In the genomic region with DNA sequence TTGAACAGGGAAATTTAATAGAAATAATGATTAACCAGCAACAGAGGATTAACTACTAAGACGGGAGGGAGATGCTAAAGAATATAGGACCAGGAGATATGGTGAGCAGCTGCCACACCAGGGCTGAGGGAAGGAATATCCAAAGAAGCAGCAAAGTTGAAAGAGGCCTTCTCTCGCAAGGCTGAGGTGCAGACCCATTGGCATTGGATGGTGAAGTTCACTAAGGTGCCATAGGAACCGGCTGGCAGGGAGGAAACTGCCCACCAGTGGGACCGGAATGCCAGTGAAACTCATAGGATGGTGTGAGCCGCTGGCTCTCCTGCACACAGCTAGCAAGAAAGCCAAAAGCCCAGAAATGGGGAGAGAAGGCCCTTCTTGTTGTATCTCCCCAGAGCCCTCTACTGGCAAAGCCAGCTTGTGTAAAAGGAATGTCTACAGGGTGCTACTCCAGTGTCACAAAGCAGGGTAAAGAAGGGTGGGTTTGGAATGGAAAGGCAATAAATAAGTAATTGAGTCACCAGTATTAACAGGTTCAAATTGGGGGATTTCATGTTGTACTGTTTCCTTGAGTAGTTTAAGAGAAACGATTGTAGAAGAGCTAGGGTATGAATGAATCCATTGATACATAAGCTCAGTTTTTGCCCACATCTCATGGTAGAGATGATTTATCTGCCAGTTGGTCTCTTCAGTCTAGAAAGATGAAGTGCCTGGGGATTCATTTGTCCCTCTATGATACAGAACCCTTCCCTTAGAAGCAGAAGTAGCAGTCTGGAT, we compare ENCODE assay signal across 8 cellular contexts. TPM values are rescaled to one million over a fixed set of nuclear protein-coding genes. Genes with fewer than 3 reads are reported as not detected.
DNase-seq lines count a peak whose midpoint lies in the region; ATAC-seq and TF ChIP-seq lines count a peak whose summit lies in the region.

No MANE protein-coding gene starts in this region.

- intact Hi-C loops in left ventricle myocardium inferior (cut with micrococcal nuclease): no loop called here

- no peaks in the 10 kb centered on the region for H4K20me1 ChIP-seq in SK-N-SH (ENCODE audit: insufficient read depth)

- H3K9me2 ChIP-seq in SK-N-SH: no peaks in the 10 kb centered on the region

- peak overlapping the region; percentile 9 for H3K27ac Mint-ChIP-seq in type B pancreatic cell
- H3K27ac Mint-ChIP-seq in effector memory CD8-positive, alpha-beta T cell: no peak overlapping the region

- H3K4me1 ChIP-seq in SK-N-SH (ENCODE audit: control insufficient read depth in 1 of 2, insufficient read depth in 2 of 2, low read depth in 1 of 2, low read length in 1 of 2) (no peaks in the 10 kb centered on the region), left ventricle myocardium inferior (peaks cover 6% of the 10 kb centered on the region)

- POLR2A ChIA-PET in SK-N-SH (lab: Yijun Ruan, JAX): no interaction called here

- H3K36me3 Mint-ChIP-seq in type B pancreatic cell: peaks cover 27% of the 10 kb centered on the region
- H3K36me3 Mint-ChIP-seq in effector memory CD8-positive, alpha-beta T cell (ENCODE audit: insufficient read depth): no peaks in the 10 kb centered on the region

- no peaks in the 10 kb centered on the region for H3K27me3 Mint-ChIP-seq in type B pancreatic cell
- H3K27me3 Mint-ChIP-seq in effector memory CD8-positive, alpha-beta T cell: no peaks in the 10 kb centered on the region

- H3F3A ChIP-seq in SK-N-SH (replicated peaks; ENCODE audit: insufficient read depth): no peaks in the 10 kb centered on the region

- CTCF ChIA-PET in SK-N-SH (lab: Yijun Ruan, JAX): interaction anchor here (0.7 to 2.0 kb wide), 8 partner anchors 8 to 541 kb away, joined by 3 to 6 read pairs (median 3); no protein-coding TSS in a partner anchor

- H3K27ac ChIP-seq in SK-N-SH (ENCODE audit: low read depth in 2 of 2, low read length in 1 of 2): no peak overlapping the region
- no peak overlapping the region for H3K27ac ChIP-seq in left ventricle myocardium inferior (replicated peaks)

- TF ChIP-seq EP300 in SK-N-SH (IDR thresholded peaks at IDR 0.05; ENCODE audit: borderline replicate concordance in 1 of 2, low read depth in 1 of 2, low read length in 1 of 2): no peak

- in situ Hi-C loops in GM13976 (cut with MboI; ENCODE audit: low sequenced_read_pairs, unreplicated experiment): no loop called here

- no peaks in the 10 kb centered on the region for H3K4me1 Mint-ChIP-seq in type B pancreatic cell (ENCODE audit: unreplicated experiment)
- H3K4me1 Mint-ChIP-seq in effector memory CD8-positive, alpha-beta T cell (ENCODE audit: low read depth in 2 of 2): no peaks in the 10 kb centered on the region

- no peak for ATAC-seq in HG03439 (IDR thresholded peaks at IDR 0.05; ENCODE audit: unreplicated experiment)
- no peak for ATAC-seq in effector memory CD8-positive, alpha-beta T cell (replicated peaks)
- ATAC-seq in GM19351 (IDR thresholded peaks at IDR 0.05; ENCODE audit: unreplicated experiment): no peak

- DNase-seq in AG08395 (ENCODE audit: low spot score): peak; percentile 60
- DNase-seq in GM13976 (ENCODE audit: low spot score): peak; percentile 45
- peak; percentile 17 for DNase-seq in SK-N-SH
- no peak for DNase-seq in left ventricle myocardium inferior
- DNase-seq in type B pancreatic cell (ENCODE audit: extremely low spot score, unreplicated experiment): no peak
- no peak for DNase-seq in effector memory CD8-positive, alpha-beta T cell

- no peak overlapping the region for H3K4me3 Mint-ChIP-seq in type B pancreatic cell
- no peak overlapping the region for H3K4me3 Mint-ChIP-seq in effector memory CD8-positive, alpha-beta T cell

- TF ChIP-seq CTCF in GM13976 (IDR thresholded peaks at IDR 0.05; ENCODE audit: borderline replicate concordance, control extremely low read depth, extremely low read depth, insufficient read depth, missing control alignments) (peak; percentile 36), SK-N-SH (IDR thresholded peaks at IDR 0.05) (peak; percentile 31), left ventricle myocardium inferior (IDR thresholded peaks at IDR 0.05; ENCODE audit: borderline replicate concordance) (peak; percentile 42), type B pancreatic cell (conservative IDR thresholded peaks at IDR 0.05) (peak; percentile 42)

- H2AFZ ChIP-seq in SK-N-SH (ENCODE audit: low read depth): no peak overlapping the region

- H3K9me3 ChIP-seq in SK-N-SH (no peaks in the 10 kb centered on the region), left ventricle myocardium inferior (replicated peaks) (no peaks in the 10 kb centered on the region)

- H3K27me3 ChIP-seq in SK-N-SH (ENCODE audit: insufficient read depth) (no peaks in the 10 kb centered on the region), left ventricle myocardium inferior (ENCODE audit: low read depth) (no peaks in the 10 kb centered on the region)

- no peak overlapping the region for H3K9ac ChIP-seq in SK-N-SH

- H3K36me3 ChIP-seq in SK-N-SH (replicated peaks in 1 of 2; ENCODE audit: control insufficient read depth in 1 of 2, insufficient read depth in 2 of 2, low read length in 1 of 2) (peaks cover 0 to 12% of the 10 kb centered on the region in 2 experiments), left ventricle myocardium inferior (peaks cover 9% of the 10 kb centered on the region)

- peaks cover 7% of the 10 kb centered on the region; the same call in 1 of the 2 replicates for H3K79me2 ChIP-seq in SK-N-SH (ENCODE audit: insufficient read depth)

- H3K4me3 ChIP-seq in SK-N-SH (ENCODE audit: low read depth in 2 of 2, low read length in 1 of 2) (no peak overlapping the region), left ventricle myocardium inferior (no peak overlapping the region)

- no peaks in the 10 kb centered on the region for H3K9me3 Mint-ChIP-seq in type B pancreatic cell
- H3K9me3 Mint-ChIP-seq in effector memory CD8-positive, alpha-beta T cell: no peaks in the 10 kb centered on the region

- no peak overlapping the region for H3K4me2 ChIP-seq in SK-N-SH

- 94% methylated on average over 6 of the region's 6 CpGs for WGBS in SK-N-SH (ENCODE audit: low lambda C conversion rate)

- peak; percentile 52 for TF ChIP-seq RAD21 in SK-N-SH (IDR thresholded peaks at IDR 0.05; ENCODE audit: low read length)

TF ChIP-seq in SK-N-SH, 30 proteins besides CTCF, POLR2A, EP300 and RAD21:
- peak; percentile 14; the same call in 1 of the 2 replicates for TF ChIP-seq SMC3 (IDR thresholded peaks at IDR 0.05; ENCODE audit: low read depth, low read length)
- TF ChIP-seq, protein P1, sequence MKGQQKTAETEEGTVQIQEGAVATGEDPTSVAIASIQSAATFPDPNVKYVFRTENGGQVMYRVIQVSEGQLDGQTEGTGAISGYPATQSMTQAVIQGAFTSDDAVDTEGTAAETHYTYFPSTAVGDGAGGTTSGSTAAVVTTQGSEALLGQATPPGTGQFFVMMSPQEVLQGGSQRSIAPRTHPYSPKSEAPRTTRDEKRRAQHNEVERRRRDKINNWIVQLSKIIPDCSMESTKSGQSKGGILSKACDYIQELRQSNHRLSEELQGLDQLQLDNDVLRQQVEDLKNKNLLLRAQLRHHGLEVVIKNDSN (IDR thresholded peaks at IDR 0.05; ENCODE audit: borderline replicate concordance, low read depth): no peak

RNA-seq across cellular contexts. Expression of gene FARP2, which starts 36.0 kb away (rescaled TPM):
- 11.5 and 13.9 TPM in 2 replicates for polyA plus RNA-seq in SK-N-SH (2012; rRNA removed)
- polyA plus RNA-seq in SK-N-SH (2012; cell fraction: cytosol; rRNA removed): 11.9 and 13.0 TPM in 2 replicates
- 34.1 and 68.4 TPM in 2 replicates for polyA plus RNA-seq in SK-N-SH (2012; cell fraction: nucleus; rRNA removed)
- total RNA-seq in left ventricle myocardium inferior (16.5 TPM), type B pancreatic cell (ENCODE audit: low replicate concordance) (62.5 and 71.1 TPM in 2 replicates)

Comparison
In these comparisons a context has a peak if more than half of its experiments do, and no peak if none do; other contexts are left out.
1. DNase-seq: peak in AG08395 (single experiment), GM13976 (single experiment) and SK-N-SH (single experiment); none in left ventricle myocardium inferior (single experiment), type B pancreatic cell (single experiment) and effector memory CD8-positive, alpha-beta T cell (0 of 3).
2. Peak in every context shown above with its lines, with median percentiles within 50 percentile points of each other: CTCF ChIP-seq.